ENCODE assay signal across 1 cellular context in genomic region chr16:695355-696089, GRCh38.
TF ChIP-seq lines count a peak whose summit lies in the region.

No MANE protein-coding gene starts in this region.

TF ChIP-seq in K562, 482 proteins besides CTCF, POLR2A, EP300 and RAD21 (continued from another document and continues in another):
- TF ChIP-seq, protein P1, sequence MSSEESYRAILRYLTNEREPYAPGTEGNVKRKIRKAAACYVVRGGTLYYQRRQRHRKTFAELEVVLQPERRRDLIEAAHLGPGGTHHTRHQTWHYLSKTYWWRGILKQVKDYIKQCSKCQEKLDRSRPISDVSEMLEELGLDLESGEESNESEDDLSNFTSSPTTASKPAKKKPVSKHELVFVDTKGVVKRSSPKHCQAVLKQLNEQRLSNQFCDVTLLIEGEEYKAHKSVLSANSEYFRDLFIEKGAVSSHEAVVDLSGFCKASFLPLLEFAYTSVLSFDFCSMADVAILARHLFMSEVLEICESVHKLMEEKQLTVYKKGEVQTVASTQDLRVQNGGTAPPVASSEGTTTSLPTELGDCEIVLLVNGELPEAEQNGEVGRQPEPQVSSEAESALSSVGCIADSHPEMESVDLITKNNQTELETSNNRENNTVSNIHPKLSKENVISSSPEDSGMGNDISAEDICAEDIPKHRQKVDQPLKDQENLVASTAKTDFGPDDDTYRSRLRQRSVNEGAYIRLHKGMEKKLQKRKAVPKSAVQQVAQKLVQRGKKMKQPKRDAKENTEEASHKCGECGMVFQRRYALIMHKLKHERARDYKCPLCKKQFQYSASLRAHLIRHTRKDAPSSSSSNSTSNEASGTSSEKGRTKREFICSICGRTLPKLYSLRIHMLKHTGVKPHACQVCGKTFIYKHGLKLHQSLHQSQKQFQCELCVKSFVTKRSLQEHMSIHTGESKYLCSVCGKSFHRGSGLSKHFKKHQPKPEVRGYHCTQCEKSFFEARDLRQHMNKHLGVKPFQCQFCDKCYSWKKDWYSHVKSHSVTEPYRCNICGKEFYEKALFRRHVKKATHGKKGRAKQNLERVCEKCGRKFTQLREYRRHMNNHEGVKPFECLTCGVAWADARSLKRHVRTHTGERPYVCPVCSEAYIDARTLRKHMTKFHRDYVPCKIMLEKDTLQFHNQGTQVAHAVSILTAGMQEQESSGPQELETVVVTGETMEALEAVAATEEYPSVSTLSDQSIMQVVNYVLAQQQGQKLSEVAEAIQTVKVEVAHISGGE (CRISPR knock-in tag; IDR thresholded peaks at IDR 0.05) = peak in 1 of 3 experiments; percentile 43; a peak in 1 of 6 replicates
- TF ChIP-seq RERE (CRISPR knock-in tag; IDR thresholded peaks at IDR 0.05; ENCODE audit: borderline replicate concordance) (no peak), CEBPZ (IDR thresholded peaks at IDR 0.05; ENCODE audit: borderline replicate concordance, low read depth, low read length) (no peak), ESRRA (IDR thresholded peaks at IDR 0.05; ENCODE audit: borderline replicate concordance, low read depth) (peak; percentile 70), BACH1 (tag; IDR thresholded peaks at IDR 0.05) (no peak), ZNF121 (CRISPR knock-in tag; conservative IDR thresholded peaks at IDR 0.05) (no peak), JUN (IDR thresholded peaks at IDR 0.05; ENCODE audit: borderline replicate concordance, low read depth, low read length) (no peak), JUN (CRISPR knock-in tag; IDR thresholded peaks at IDR 0.05; ENCODE audit: borderline replicate concordance) (peak; percentile 92), FOXK2 (conservative IDR thresholded peaks at IDR 0.05 in 1 of 2, IDR thresholded peaks at IDR 0.05 in 1 of 2; ENCODE audit: low read depth in 2 of 2) (peak; percentile 64 to 65; a peak in 2 of 4 replicates), AFF1 (IDR thresholded peaks at IDR 0.05; ENCODE audit: low read depth in 1 of 2, partially characterized antibody in 2 of 2) (no peak), FOXK1 (CRISPR knock-in tag; IDR thresholded peaks at IDR 0.05; ENCODE audit: borderline replicate concordance) (no peak; the same call in 1 of the 2 replicates), PREB (CRISPR knock-in tag; IDR thresholded peaks at IDR 0.05) (no peak), XRCC4 (IDR thresholded peaks at IDR 0.05; ENCODE audit: extremely low read depth, insufficient read depth, insufficient read length) (no peak), ID3 (CRISPR knock-in tag; IDR thresholded peaks at IDR 0.05) (no peak), ID3 (tag; IDR thresholded peaks at IDR 0.05) (peak; percentile 80; the same call in 1 of the 2 replicates), ELF4 (CRISPR knock-in tag; IDR thresholded peaks at IDR 0.05) (no peak), TEAD4 (IDR thresholded peaks at IDR 0.05; ENCODE audit: low read length) (no peak; the same call in 1 of the 2 replicates), TEAD4 (CRISPR knock-in tag; IDR thresholded peaks at IDR 0.05; ENCODE audit: borderline replicate concordance) (peak; percentile 97)
- TF ChIP-seq, protein P2, sequence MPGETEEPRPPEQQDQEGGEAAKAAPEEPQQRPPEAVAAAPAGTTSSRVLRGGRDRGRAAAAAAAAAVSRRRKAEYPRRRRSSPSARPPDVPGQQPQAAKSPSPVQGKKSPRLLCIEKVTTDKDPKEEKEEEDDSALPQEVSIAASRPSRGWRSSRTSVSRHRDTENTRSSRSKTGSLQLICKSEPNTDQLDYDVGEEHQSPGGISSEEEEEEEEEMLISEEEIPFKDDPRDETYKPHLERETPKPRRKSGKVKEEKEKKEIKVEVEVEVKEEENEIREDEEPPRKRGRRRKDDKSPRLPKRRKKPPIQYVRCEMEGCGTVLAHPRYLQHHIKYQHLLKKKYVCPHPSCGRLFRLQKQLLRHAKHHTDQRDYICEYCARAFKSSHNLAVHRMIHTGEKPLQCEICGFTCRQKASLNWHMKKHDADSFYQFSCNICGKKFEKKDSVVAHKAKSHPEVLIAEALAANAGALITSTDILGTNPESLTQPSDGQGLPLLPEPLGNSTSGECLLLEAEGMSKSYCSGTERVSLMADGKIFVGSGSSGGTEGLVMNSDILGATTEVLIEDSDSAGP (CRISPR knock-in tag; IDR thresholded peaks at IDR 0.05) = peak; percentile 61; the same call in 1 of the 2 replicates
- TF ChIP-seq, protein P3, sequence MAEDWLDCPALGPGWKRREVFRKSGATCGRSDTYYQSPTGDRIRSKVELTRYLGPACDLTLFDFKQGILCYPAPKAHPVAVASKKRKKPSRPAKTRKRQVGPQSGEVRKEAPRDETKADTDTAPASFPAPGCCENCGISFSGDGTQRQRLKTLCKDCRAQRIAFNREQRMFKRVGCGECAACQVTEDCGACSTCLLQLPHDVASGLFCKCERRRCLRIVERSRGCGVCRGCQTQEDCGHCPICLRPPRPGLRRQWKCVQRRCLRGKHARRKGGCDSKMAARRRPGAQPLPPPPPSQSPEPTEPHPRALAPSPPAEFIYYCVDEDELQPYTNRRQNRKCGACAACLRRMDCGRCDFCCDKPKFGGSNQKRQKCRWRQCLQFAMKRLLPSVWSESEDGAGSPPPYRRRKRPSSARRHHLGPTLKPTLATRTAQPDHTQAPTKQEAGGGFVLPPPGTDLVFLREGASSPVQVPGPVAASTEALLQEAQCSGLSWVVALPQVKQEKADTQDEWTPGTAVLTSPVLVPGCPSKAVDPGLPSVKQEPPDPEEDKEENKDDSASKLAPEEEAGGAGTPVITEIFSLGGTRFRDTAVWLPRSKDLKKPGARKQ (CRISPR knock-in tag; IDR thresholded peaks at IDR 0.05) = no peak
- TF ChIP-seq, protein P4, sequence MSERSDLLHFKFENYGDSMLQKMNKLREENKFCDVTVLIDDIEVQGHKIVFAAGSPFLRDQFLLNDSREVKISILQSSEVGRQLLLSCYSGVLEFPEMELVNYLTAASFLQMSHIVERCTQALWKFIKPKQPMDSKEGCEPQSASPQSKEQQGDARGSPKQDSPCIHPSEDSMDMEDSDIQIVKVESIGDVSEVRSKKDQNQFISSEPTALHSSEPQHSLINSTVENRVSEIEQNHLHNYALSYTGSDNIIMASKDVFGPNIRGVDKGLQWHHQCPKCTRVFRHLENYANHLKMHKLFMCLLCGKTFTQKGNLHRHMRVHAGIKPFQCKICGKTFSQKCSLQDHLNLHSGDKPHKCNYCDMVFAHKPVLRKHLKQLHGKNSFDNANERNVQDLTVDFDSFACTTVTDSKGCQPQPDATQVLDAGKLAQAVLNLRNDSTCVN (CRISPR knock-in tag; IDR thresholded peaks at IDR 0.05) = no peak
- TF ChIP-seq, protein P5, sequence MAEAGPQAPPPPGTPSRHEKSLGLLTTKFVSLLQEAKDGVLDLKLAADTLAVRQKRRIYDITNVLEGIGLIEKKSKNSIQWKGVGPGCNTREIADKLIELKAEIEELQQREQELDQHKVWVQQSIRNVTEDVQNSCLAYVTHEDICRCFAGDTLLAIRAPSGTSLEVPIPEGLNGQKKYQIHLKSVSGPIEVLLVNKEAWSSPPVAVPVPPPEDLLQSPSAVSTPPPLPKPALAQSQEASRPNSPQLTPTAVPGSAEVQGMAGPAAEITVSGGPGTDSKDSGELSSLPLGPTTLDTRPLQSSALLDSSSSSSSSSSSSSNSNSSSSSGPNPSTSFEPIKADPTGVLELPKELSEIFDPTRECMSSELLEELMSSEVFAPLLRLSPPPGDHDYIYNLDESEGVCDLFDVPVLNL (CRISPR knock-in tag; IDR thresholded peaks at IDR 0.05; ENCODE audit: low read depth) = peak; percentile 50; the same call in 1 of the 2 replicates
